9 cellular contexts compared by ENCODE assay signal in the genomic region with DNA sequence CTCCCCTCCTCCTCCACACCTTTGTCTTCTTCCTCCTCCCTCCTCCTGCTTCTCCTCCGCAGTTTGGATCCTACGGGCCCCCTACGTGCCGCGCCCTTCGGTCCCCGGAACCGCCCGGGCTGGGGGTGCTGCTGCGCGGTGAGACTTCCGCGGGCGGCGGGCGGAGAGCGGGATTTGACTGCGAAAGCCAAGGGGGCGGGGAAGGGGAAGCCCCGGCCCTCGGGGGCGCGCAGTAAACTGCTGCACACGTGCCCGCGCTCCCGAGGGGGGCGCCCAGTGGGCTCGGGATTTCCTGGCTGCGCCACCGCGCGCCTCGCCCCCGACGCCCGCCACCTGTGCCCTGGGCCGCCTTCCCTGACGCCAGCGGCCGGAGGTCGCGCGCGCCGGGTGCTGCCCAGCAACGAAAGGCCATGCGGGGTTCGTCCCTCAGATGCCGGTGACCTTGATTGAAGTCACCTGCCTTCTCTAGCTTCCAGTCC. TPM values are rescaled to one million over a fixed set of nuclear protein-coding genes. Genes with fewer than 3 reads are reported as not detected.
DNase-seq lines count a peak whose midpoint lies in the region; ATAC-seq, FAIRE-seq and TF ChIP-seq lines count a peak whose summit lies in the region.
"Had no signal": no experiment of that assay in that cellular context is flagged by ENCODE, and none has a peak within 500 bp of the region (broad histone marks: within the 10 kb centered on the region; RNA-seq: fewer than 3 reads in every experiment).

No MANE protein-coding gene starts in this region.

- ATAC-seq in HCT116 = peak; percentile 11; the same call in 1 of the 2 replicates
- ATAC-seq in thoracic aorta (ENCODE audit: insufficient number of reproducible peaks, low FRiP score, low read depth) = no peak
- no peak for ATAC-seq in GM21723 (IDR thresholded peaks at IDR 0.05; ENCODE audit: unreplicated experiment)
- ATAC-seq in foreskin keratinocyte = no peak

- H3K36me3 ChIP-seq in HCT116 (ENCODE audit: control insufficient read depth in 1 of 2, insufficient read depth in 2 of 2, low read length in 2 of 2) (no peaks in the 10 kb centered on the region), WERI-Rb-1 (no peaks in the 10 kb centered on the region), keratinocyte (ENCODE audit: control insufficient read depth in 2 of 2, extremely low read depth in 1 of 2, insufficient read depth in 2 of 2, low read length in 2 of 2) (no peaks in the 10 kb centered on the region), thoracic aorta (no peaks in the 10 kb centered on the region)

- H3K4me3 Mint-ChIP-seq in CD14-positive monocyte = peak overlapping the region; percentile 65 to 90

- TF ChIP-seq CTCF in CD14-positive monocyte (IDR thresholded peaks at IDR 0.05) = no peak
- no peak for TF ChIP-seq CTCF in HCT116 (IDR thresholded peaks at IDR 0.05 in 2 of 3, conservative IDR thresholded peaks at IDR 0.05 in 1 of 3; ENCODE audit: borderline replicate concordance in 1 of 3, insufficient read depth in 1 of 3, low read depth in 2 of 3, low read length in 2 of 3)
- no peak for TF ChIP-seq CTCF in WERI-Rb-1 (IDR thresholded peaks at IDR 0.05; ENCODE audit: low read depth, low read length)
- TF ChIP-seq CTCF in keratinocyte (optimal IDR thresholded peaks at IDR 0.05 in 1 of 3, IDR thresholded peaks at IDR 0.05 in 1 of 3, conservative IDR thresholded peaks at IDR 0.05 in 1 of 3; ENCODE audit: extremely low read depth in 1 of 3, insufficient read depth in 2 of 3, low read length in 3 of 3) = no peak
- TF ChIP-seq CTCF in thoracic aorta (IDR thresholded peaks at IDR 0.05) = no peak
- no peak for TF ChIP-seq CTCF in foreskin keratinocyte (conservative IDR thresholded peaks at IDR 0.05)

- TF ChIP-seq RAD21 in HCT116 (IDR thresholded peaks at IDR 0.05; ENCODE audit: low read depth) = no peak

- H3K79me2 ChIP-seq in HCT116 (ENCODE audit: insufficient read depth, low read length) (no peaks in the 10 kb centered on the region), keratinocyte (ENCODE audit: control insufficient read depth, insufficient read depth, low read length) (no peaks in the 10 kb centered on the region)

- POLR2A ChIA-PET in HCT116 (lab: Charles Lee) = no interaction called here

- H3K4me1 ChIP-seq in HCT116 (ENCODE audit: control insufficient read depth in 1 of 2, insufficient read depth in 2 of 2, low read length in 2 of 2) (peaks cover 10 to 33% of the 10 kb centered on the region in 2 experiments), keratinocyte (ENCODE audit: control insufficient read depth, extremely low read depth, insufficient read depth, low read length) (peaks cover 16% of the 10 kb centered on the region), thoracic aorta (ENCODE audit: control insufficient read depth in 1 of 2, low read depth in 2 of 2) (peaks cover 21 to 44% of the 10 kb centered on the region in 2 donors), foreskin keratinocyte (peaks cover 5% of the 10 kb centered on the region)

- peaks cover 35% of the 10 kb centered on the region for H3K4me1 Mint-ChIP-seq in CD14-positive monocyte

- TF ChIP-seq POLR2A in HCT116 (IDR thresholded peaks at IDR 0.05; ENCODE audit: borderline replicate concordance, extremely low read depth, insufficient read depth, insufficient read length) = no peak

- BruUV-seq in HCT116 (replicated peaks; lab: Mats Ljungman, UMichigan) = no TSS peak

- DNase-seq in CD14-positive monocyte (ENCODE audit: low spot score) (no peak), HCT116 (ENCODE audit: low read depth, low spot score) (no peak), WERI-Rb-1 (peak; percentile 67), keratinocyte (ENCODE audit: low read depth, low spot score) (no peak), thoracic aorta (ENCODE audit: low spot score) (no peak), foreskin keratinocyte (no peak), occipital lobe (lab: John Stamatoyannopoulos, UW) (no peak)

- CTCF ChIA-PET in HCT116 (lab: Charles Lee) = interaction anchor here (0.6 to 1.7 kb wide), 2 partner anchors 143 to 694 kb away, joined by 3 to 10 read pairs; no protein-coding TSS in a partner anchor

- H3K9me3 ChIP-seq in HCT116 (ENCODE audit: control insufficient read depth in 1 of 2, insufficient read depth in 1 of 2, low read depth in 1 of 2, low read length in 2 of 2) (no peaks in the 10 kb centered on the region), WERI-Rb-1 (ENCODE audit: severe bottlenecking) (peaks cover 5% of the 10 kb centered on the region), keratinocyte (ENCODE audit: control insufficient read depth, low read depth, low read length) (peaks cover 2% of the 10 kb centered on the region), thoracic aorta (no peaks in the 10 kb centered on the region)

- H3K9me3 Mint-ChIP-seq in CD14-positive monocyte = peaks cover 4 to 34% (median 22%) of the 10 kb centered on the region in 7 donors

- H3K27ac Mint-ChIP-seq in CD14-positive monocyte = no peak overlapping the region

- peak overlapping the region; percentile 45 for H2AFZ ChIP-seq in HCT116 (ENCODE audit: low read depth, low read length, poor library complexity, severe bottlenecking)
- peak overlapping the region; percentile 80 for H2AFZ ChIP-seq in keratinocyte (ENCODE audit: control insufficient read depth, low read length)

- H4K20me1 ChIP-seq in HCT116 (ENCODE audit: insufficient read depth) = no peaks in the 10 kb centered on the region
- H4K20me1 ChIP-seq in keratinocyte (ENCODE audit: control insufficient read depth, extremely low read depth, insufficient read depth, low read length) = no peaks in the 10 kb centered on the region

- RAD21 ChIA-PET in HCT116 (lab: Charles Lee; ENCODE audit: low non-redundant PET in 1 of 2, low total read pairs in 2 of 2, uncharacterized antibody in 2 of 2, unreplicated experiment in 2 of 2) = interaction anchor here (0.6 to 1.6 kb wide), 3 partner anchors 107 to 695 kb away, joined by 3 to 5 read pairs (median 5); no protein-coding TSS in a partner anchor

- no peak for FAIRE-seq in keratinocyte (lab: Jason Lieb, UNC)

- H3K9me2 ChIP-seq in HCT116 (ENCODE audit: insufficient read depth) = no peaks in the 10 kb centered on the region

- peaks cover 7 to 17% of the 10 kb centered on the region in 2 donors for H3K36me3 Mint-ChIP-seq in CD14-positive monocyte

- H3K27me3 ChIP-seq in HCT116 (ENCODE audit: insufficient read depth, low read length) (no peaks in the 10 kb centered on the region), WERI-Rb-1 (ENCODE audit: insufficient read depth, low read depth, severe bottlenecking) (peaks cover 31% of the 10 kb centered on the region), keratinocyte (ENCODE audit: control insufficient read depth, extremely low read depth, insufficient read depth, low read length) (peaks cover 43% of the 10 kb centered on the region), thoracic aorta (replicated peaks; ENCODE audit: insufficient read depth) (peaks cover 47% of the 10 kb centered on the region), foreskin keratinocyte (peaks cover 71% of the 10 kb centered on the region)

- H3K4me2 ChIP-seq in HCT116 (ENCODE audit: low read length) = peak overlapping the region; percentile 96
- peak overlapping the region; percentile 68 for H3K4me2 ChIP-seq in keratinocyte (ENCODE audit: control insufficient read depth, extremely low read depth, insufficient read depth, low read depth, low read length)

- H3K4me3 ChIP-seq in HCT116 (replicated peaks in 1 of 2; ENCODE audit: low read depth in 1 of 2, low read length in 2 of 2) (peak overlapping the region; percentile 43 to 59), WERI-Rb-1 (ENCODE audit: low read depth, low read length) (peak overlapping the region; percentile 67), keratinocyte (ENCODE audit: control insufficient read depth in 2 of 3, extremely low read depth in 1 of 3, insufficient read depth in 2 of 3, low read depth in 1 of 3, low read length in 3 of 3) (peak overlapping the region; percentile 36 to 57 (median 51)), thoracic aorta (peak overlapping the region; percentile 64)

- intact Hi-C loops in CD14-positive monocyte (cut with micrococcal nuclease) = loop anchor here (2.0 to 10.0 kb wide), 3 partner anchors 703 to 820 kb away; no protein-coding TSS in a partner anchor
- intact Hi-C loops in HCT116 (cut with micrococcal nuclease) = loop anchor here (1.0 to 10.0 kb wide), 3 partner anchors 143 to 703 kb away; no protein-coding TSS in a partner anchor

- peak overlapping the region; percentile 17; the same call in 1 of the 2 replicates for H3K27ac ChIP-seq in HCT116 (ENCODE audit: low read depth, low read length)
- peak overlapping the region; percentile 26 for H3K27ac ChIP-seq in WERI-Rb-1
- H3K27ac ChIP-seq in keratinocyte (ENCODE audit: control insufficient read depth, insufficient read depth, low read length) = no peak overlapping the region
- H3K27ac ChIP-seq in thoracic aorta = peak overlapping the region in 1 of 2 donors; percentile 47
- H3K27ac ChIP-seq in foreskin keratinocyte = no peak overlapping the region

- dilution Hi-C loops in keratinocyte (cut with MboI; ENCODE audit: extremely low pct_ligation_motif_present, low sequenced_read_pairs) = no loop called here

- no peaks in the 10 kb centered on the region for H3K9me1 ChIP-seq in keratinocyte (ENCODE audit: control insufficient read depth, extremely low read depth, insufficient read depth, low read length)

- peaks cover 73 to 90% (median 88%) of the 10 kb centered on the region in 3 donors for H3K27me3 Mint-ChIP-seq in CD14-positive monocyte (ENCODE audit: low read depth in 3 of 3)

- peak overlapping the region; percentile 38 for H3K9ac ChIP-seq in HCT116 (ENCODE audit: low read length)
- no peak overlapping the region for H3K9ac ChIP-seq in keratinocyte (ENCODE audit: control insufficient read depth, extremely low read depth, insufficient read depth, low read length)

TF ChIP-seq in HCT116, 20 proteins besides CTCF, POLR2A, EP300 and RAD21:
- TF ChIP-seq ZFX (IDR thresholded peaks at IDR 0.05) = no peak
- no peak for TF ChIP-seq FOSL1 (IDR thresholded peaks at IDR 0.05; ENCODE audit: low read depth)
- no peak for TF ChIP-seq ZNF274 (IDR thresholded peaks at IDR 0.05; ENCODE audit: low read depth, low read length)
- no peak for TF ChIP-seq EZH2 (IDR thresholded peaks at IDR 0.05)
- no peak for TF ChIP-seq EZH2phosphoT487 (IDR thresholded peaks at IDR 0.05; ENCODE audit: borderline replicate concordance)

RNA-seq across cellular contexts. Expression of a gene that starts 3.3 kb away (rescaled TPM):
- polyA plus RNA-seq in CD14-positive monocyte = not detected
- 1.4 TPM for total RNA-seq in HCT116 (2021; ENCODE audit: unreplicated experiment)
- 0.45 and 0.75 TPM in 2 replicates for polyA plus RNA-seq in HCT116 (2012)
- 0.01 to 0.04 TPM (median 0.02 TPM) in 3 replicates for polyA plus RNA-seq in keratinocyte
- polyA plus RNA-seq in keratinocyte (2011; ENCODE audit: low read depth) = not detected
- polyA plus RNA-seq in keratinocyte (2011; cell fraction: cytosol; rRNA removed) = not detected in 2 replicates
- polyA plus RNA-seq in keratinocyte (2011; cell fraction: nucleus; rRNA removed) = 0.05 and 0.08 TPM in 2 replicates
- polyA plus RNA-seq in keratinocyte (2012; ENCODE audit: low replicate concordance) = 0.06 TPM in 1 of 2 replicates, not detected in the other
- polyA minus RNA-seq in keratinocyte = 0.46 TPM in 1 of 3 replicates, not detected in the others
- polyA minus RNA-seq in keratinocyte (2011; cell fraction: cytosol; rRNA and poly(A)+ RNA removed) = not detected
- not detected in 2 replicates for polyA minus RNA-seq in keratinocyte (2011; cell fraction: nucleus; rRNA and poly(A)+ RNA removed)
- total RNA-seq in thoracic aorta = under 1 TPM in 1 of 2 donors, not detected in 1; 0.28 TPM
- 0.04 and 0.10 TPM in 2 replicates for total RNA-seq in foreskin keratinocyte
- 0.08 and 0.12 TPM in 2 replicates for polyA plus RNA-seq in foreskin keratinocyte
- not detected for total RNA-seq in occipital lobe
- total RNA-seq: glomerular endothelial cell had no signal

Comparison
In these comparisons a context has a peak if more than half of its experiments do, and no peak if none do; other contexts are left out.
1. H3K27ac ChIP-seq: peak in HCT116 (single experiment) and WERI-Rb-1 (single experiment); none in keratinocyte (single experiment) and foreskin keratinocyte (single experiment).
2. Peak in every context shown above with its lines, with median percentiles within 50 percentile points of each other: H3K4me3 ChIP-seq.